8 cellular contexts compared by ENCODE assay signal in the genomic region with DNA sequence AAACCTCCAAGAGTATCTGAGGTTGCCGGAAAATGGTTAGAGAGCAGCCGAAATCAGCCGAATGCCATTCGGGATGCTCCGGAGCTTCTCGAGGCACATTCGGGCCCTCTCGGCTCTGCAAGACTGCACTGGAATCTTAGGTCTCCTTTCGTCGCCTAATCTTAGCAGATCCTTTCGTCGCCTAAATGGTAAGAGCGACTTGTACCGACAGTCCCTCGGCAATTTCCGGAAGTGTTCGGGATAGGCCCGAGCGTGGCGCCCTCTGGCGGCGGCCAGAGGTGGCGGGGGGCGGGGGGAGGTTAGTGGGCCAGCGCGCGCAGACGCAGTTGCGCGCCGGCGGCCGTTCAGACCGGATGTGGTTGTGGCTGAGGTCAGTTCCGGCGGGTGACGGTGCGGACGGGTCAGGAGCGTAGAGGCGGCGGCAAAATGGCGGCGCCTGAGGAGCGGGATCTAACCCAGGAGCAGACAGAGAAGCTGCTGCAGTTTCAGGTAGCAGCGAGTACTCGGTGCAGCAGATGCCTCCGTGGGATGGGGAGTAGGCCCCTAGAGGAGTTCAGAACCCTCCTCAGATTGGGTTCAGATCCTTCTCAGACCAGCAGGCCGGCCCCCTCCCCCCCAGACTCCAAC. TPM values are rescaled to one million over a fixed set of nuclear protein-coding genes. Genes with fewer than 3 reads are reported as not detected.
A peak's percentile ranks its signal among the peaks of the same experiment; 100 is the strongest.
DNase-seq lines count a peak whose midpoint lies in the region; ATAC-seq lines count a peak whose summit lies in the region.

TSS of gene FAF2 (plus strand) at position 404 of the 627 bp plus-strand sequence. CDS start at position 427, 23 bp downstream.

- DNase-seq in CD4-positive, CD25-positive, alpha-beta regulatory T cell: peak; percentile 95 to 98 (median 97)
- peak; percentile 95 for DNase-seq in NCI-H748 treated with DMSO at 0.1 percent for 48 hours (lab: John Stamatoyannopoulos, UW)
- peak; percentile 97 to 100 for DNase-seq in activated CD4-positive, alpha-beta T cell treated with anti-CD3 and anti-CD28 coated beads, Interleukin-2, amount 50 U/mL, for 24 hours (ENCODE audit: low read depth in 1 of 2, low spot score in 1 of 2)
- DNase-seq in left lobe of liver (ENCODE audit: low spot score): peak; percentile 98
- peak; percentile 95 for DNase-seq in stimulated activated CD4-positive, alpha-beta T cell treated with anti-CD3 and anti-CD28 coated beads, Interleukin-2, amount 100 ng/mL, for 4 hours (ENCODE audit: low read depth)

- intact Hi-C loops in dendritic cell treated with granulocyte-macrophage colony-stimulating factor and Interleukin-4, amounts not matched to agents 40 ng/mL and 50 ng/mL, for 4 days (cut with micrococcal nuclease): loop anchor here (1.0 to 5.0 kb wide), 4 partner anchors 31 to 89 kb away; partner anchors contain the start of genes CLTB, KIAA1191 and RNF44

- H3K4me3 ChIP-seq in CD4-positive, CD25-positive, alpha-beta regulatory T cell (ENCODE audit: low read depth, low read length): peak within 1 kb of the TSS; percentile 86

- H3K4me3 Mint-ChIP-seq in CD4-positive, CD25-positive, alpha-beta regulatory T cell: peak within 1 kb of the TSS; percentile 98 to 99 (median 99)
- H3K4me3 Mint-ChIP-seq in dendritic cell treated with granulocyte-macrophage colony-stimulating factor and Interleukin-4, amounts not matched to agents 40 ng/mL and 50 ng/mL, for 4 days: peak within 1 kb of the TSS; percentile 91

- H3K27me3 Mint-ChIP-seq in CD4-positive, CD25-positive, alpha-beta regulatory T cell: peaks cover 12% of the 10 kb centered on the region
- H3K27me3 Mint-ChIP-seq in dendritic cell treated with granulocyte-macrophage colony-stimulating factor and Interleukin-4, amounts not matched to agents 40 ng/mL and 50 ng/mL, for 4 days: no peaks in the 10 kb centered on the region

- ATAC-seq in CD4-positive, CD25-positive, alpha-beta regulatory T cell (ENCODE audit: low read depth in 2 of 2): peak; percentile 96 to 97
- peak; percentile 97 for ATAC-seq in GM19395 (IDR thresholded peaks at IDR 0.05; ENCODE audit: unreplicated experiment)
- peak; percentile 91 for ATAC-seq in HG03565 (IDR thresholded peaks at IDR 0.05; ENCODE audit: unreplicated experiment)
- ATAC-seq in left lobe of liver: peak; percentile 96

- H3K4me1 Mint-ChIP-seq in CD4-positive, CD25-positive, alpha-beta regulatory T cell: peaks cover 23 to 52% (median 32%) of the 10 kb centered on the region in 4 donors
- peaks cover 34% of the 10 kb centered on the region for H3K4me1 Mint-ChIP-seq in dendritic cell treated with granulocyte-macrophage colony-stimulating factor and Interleukin-4, amounts not matched to agents 40 ng/mL and 50 ng/mL, for 4 days (ENCODE audit: low read depth)

- H3K9me3 ChIP-seq in CD4-positive, CD25-positive, alpha-beta regulatory T cell (ENCODE audit: control insufficient read depth in 2 of 2, low read length in 2 of 2): no peaks in the 10 kb centered on the region

- peaks cover 18% of the 10 kb centered on the region for H3K4me1 ChIP-seq in CD4-positive, CD25-positive, alpha-beta regulatory T cell (ENCODE audit: control insufficient read depth, insufficient read depth, low read length, poor library complexity, severe bottlenecking)

- no peaks in the 10 kb centered on the region for H3K27me3 ChIP-seq in CD4-positive, CD25-positive, alpha-beta regulatory T cell (ENCODE audit: control insufficient read depth, insufficient read depth, low read length)

- H3K27ac Mint-ChIP-seq in CD4-positive, CD25-positive, alpha-beta regulatory T cell: peak within 1 kb of the TSS; percentile 99
- H3K27ac Mint-ChIP-seq in dendritic cell treated with granulocyte-macrophage colony-stimulating factor and Interleukin-4, amounts not matched to agents 40 ng/mL and 50 ng/mL, for 4 days: peak within 1 kb of the TSS; percentile 95

- H3K9me3 Mint-ChIP-seq in CD4-positive, CD25-positive, alpha-beta regulatory T cell: peaks cover 0 to 1% (median 0%) of the 10 kb centered on the region in 7 donors
- no peaks in the 10 kb centered on the region for H3K9me3 Mint-ChIP-seq in dendritic cell treated with granulocyte-macrophage colony-stimulating factor and Interleukin-4, amounts not matched to agents 40 ng/mL and 50 ng/mL, for 4 days

- H3K36me3 ChIP-seq in CD4-positive, CD25-positive, alpha-beta regulatory T cell (ENCODE audit: control insufficient read depth, insufficient read depth, low read length): peaks cover 8% of the 10 kb centered on the region

- H3K27ac ChIP-seq in CD4-positive, CD25-positive, alpha-beta regulatory T cell (ENCODE audit: insufficient read depth, low read length, poor library complexity, severe bottlenecking): peak within 1 kb of the TSS; percentile 93

- peaks cover 5% of the 10 kb centered on the region for H3K36me3 Mint-ChIP-seq in CD4-positive, CD25-positive, alpha-beta regulatory T cell
- H3K36me3 Mint-ChIP-seq in dendritic cell treated with granulocyte-macrophage colony-stimulating factor and Interleukin-4, amounts not matched to agents 40 ng/mL and 50 ng/mL, for 4 days (ENCODE audit: low read depth): peaks cover 31% of the 10 kb centered on the region

RNA-seq across cellular contexts. Expression of gene FAF2, which starts in this region (rescaled TPM):
- 31.8 TPM for total RNA-seq in CD4-positive, CD25-positive, alpha-beta regulatory T cell
- 10 to 100 TPM in 3 of 4 donors, 1 to 10 TPM in 1; 8.8 to 17.3 (median 14.0) TPM for polyA plus RNA-seq in CD4-positive, CD25-positive, alpha-beta regulatory T cell
- 16.5 TPM for total RNA-seq in left lobe of liver

Comparison
In these comparisons a context has a peak if more than half of its experiments do, and no peak if none do; other contexts are left out.
1. Peak in every context shown above with its lines: DNase-seq, ATAC-seq, H3K4me3 ChIP-seq and H3K27ac ChIP-seq.